28 cellular contexts compared by ENCODE assay signal in the genomic region with DNA sequence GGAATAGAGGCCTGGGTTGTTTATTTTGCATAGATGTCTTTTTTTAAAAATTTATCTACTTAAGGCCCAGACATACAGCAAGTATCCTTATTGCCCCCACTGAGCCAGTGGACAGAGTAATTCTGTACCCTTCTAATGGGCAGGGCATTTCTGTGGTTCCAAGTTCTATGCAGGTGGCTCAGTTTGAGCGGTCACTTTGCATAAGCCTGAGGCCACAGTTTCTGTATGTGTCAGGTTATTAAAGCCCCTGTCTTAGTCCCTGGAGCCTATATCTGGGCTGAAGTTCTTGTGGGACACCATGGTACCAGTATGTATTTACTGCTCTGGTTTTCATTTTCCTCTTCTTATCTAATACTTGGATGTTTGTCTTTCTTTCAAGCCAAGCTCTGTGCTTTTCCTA.
A peak's percentile ranks its signal among the peaks of the same experiment; 100 is the strongest.
DNase-seq lines count a peak whose midpoint lies in the region; ATAC-seq, FAIRE-seq and TF ChIP-seq lines count a peak whose summit lies in the region.
"Had no signal": no experiment of that assay in that cellular context is flagged by ENCODE, and none has a peak within 500 bp of the region (broad histone marks: within the 10 kb centered on the region; RNA-seq: fewer than 3 reads in every experiment).

No MANE protein-coding gene starts in this region.

- H3K9me3 ChIP-seq in tibial artery = peaks cover 0 to 4% (median 0%) of the 10 kb centered on the region in 3 donors
- H3K9me3 ChIP-seq: gastroesophageal sphincter had no signal

- DNase-seq in GM12891 (ENCODE audit: insufficient read length, low spot score) (no peak), middle frontal gyrus (ENCODE audit: extremely low spot score, low spot score) (no peak), tibial artery (no peak), NCI-H345 (lab: John Stamatoyannopoulos, UW) (no peak)
- DNase-seq: 8988T; activated CD4-positive, CD25-positive, alpha-beta regulatory T cell treated with anti-CD3 and anti-CD28 coated beads, Interleukin-2, amount 50 U/mL, for 72 hours; activated CD8-positive, alpha-beta T cell treated with anti-CD3 and anti-CD28 coated beads, Interleukin-2, amount 10 ng/mL, durations not matched to agents 7 days and 5 days; activated effector memory CD4-positive, alpha-beta T cell treated with Interleukin-2 at 50 U/mL for 16 hours; activated naive CD8-positive, alpha-beta T cell treated with anti-CD3 and anti-CD28 coated beads for 36 hours; activated T-cell treated with anti-CD3 and anti-CD28 coated beads for 4 hours; caudate nucleus; CD4-positive, alpha-beta memory T cell; islet precursor cell; left ventricle myocardium superior; midbrain; NCI-H1436 treated with DMSO at 0.1 percent for 48 hours; NCI-H524; substantia nigra; T-helper 1 cell had no signal

- intact Hi-C loops in tibial artery (cut with DNase I; ENCODE audit: low total_unique reads) = no loop called here

- H3K4me1 ChIP-seq in tibial artery = no peaks in the 10 kb centered on the region
- H3K4me1 ChIP-seq: gastroesophageal sphincter had no signal

- H3K36me3 ChIP-seq in tibial artery = no peaks in the 10 kb centered on the region
- H3K36me3 ChIP-seq: gastroesophageal sphincter had no signal

- H3K4me3 ChIP-seq in tibial artery = no peak overlapping the region
- H3K4me3 ChIP-seq: gastroesophageal sphincter had no signal

- no peaks in the 10 kb centered on the region for H3K27me3 ChIP-seq in tibial artery
- H3K27me3 ChIP-seq: gastroesophageal sphincter had no signal

- H3K27ac ChIP-seq in tibial artery = no peak overlapping the region
- H3K27ac ChIP-seq: gastroesophageal sphincter, KMS-11 had no signal

- no peak for TF ChIP-seq CTCF in tibial artery (IDR thresholded peaks at IDR 0.05)

- no peak for FAIRE-seq in GM12891 (lab: Jason Lieb, UNC)
- FAIRE-seq: RCC 7860, TTC549 had no signal

- ATAC-seq in GM19023 (IDR thresholded peaks at IDR 0.05; ENCODE audit: unreplicated experiment) (peak; percentile 76), GM21825 (IDR thresholded peaks at IDR 0.05; ENCODE audit: unreplicated experiment) (peak; percentile 65), HG03045 (IDR thresholded peaks at IDR 0.05; ENCODE audit: unreplicated experiment) (peak; percentile 67), HG03175 (IDR thresholded peaks at IDR 0.05; ENCODE audit: unreplicated experiment) (no peak)
- ATAC-seq: activated CD8-positive, alpha-beta T cell treated with anti-CD3 and anti-CD28 coated beads, Interleukin-2, amount 10 ng/mL, durations not matched to agents 7 days and 5 days; gastroesophageal sphincter; left ventricle myocardium superior; natural killer cell treated with Interleukin-12 subunit alpha and Interleukin-12 subunit beta and Interleukin-15 and Interleukin-18, amount 100 ng/mL, for 72 hours had no signal

- no peak for TF ChIP-seq POLR2A in GM12891 (IDR thresholded peaks at IDR 0.05; ENCODE audit: low read depth, low read length)

TF ChIP-seq in GM12891, 5 proteins besides CTCF, POLR2A, EP300 and RAD21:
- TF ChIP-seq TAF1 (IDR thresholded peaks at IDR 0.05; ENCODE audit: low read depth, low read length) (no peak), POU2F2 (IDR thresholded peaks at IDR 0.05; ENCODE audit: low read depth, low read length) (peak; percentile 79; the same call in 1 of the 2 replicates)
